In the genomic region with DNA sequence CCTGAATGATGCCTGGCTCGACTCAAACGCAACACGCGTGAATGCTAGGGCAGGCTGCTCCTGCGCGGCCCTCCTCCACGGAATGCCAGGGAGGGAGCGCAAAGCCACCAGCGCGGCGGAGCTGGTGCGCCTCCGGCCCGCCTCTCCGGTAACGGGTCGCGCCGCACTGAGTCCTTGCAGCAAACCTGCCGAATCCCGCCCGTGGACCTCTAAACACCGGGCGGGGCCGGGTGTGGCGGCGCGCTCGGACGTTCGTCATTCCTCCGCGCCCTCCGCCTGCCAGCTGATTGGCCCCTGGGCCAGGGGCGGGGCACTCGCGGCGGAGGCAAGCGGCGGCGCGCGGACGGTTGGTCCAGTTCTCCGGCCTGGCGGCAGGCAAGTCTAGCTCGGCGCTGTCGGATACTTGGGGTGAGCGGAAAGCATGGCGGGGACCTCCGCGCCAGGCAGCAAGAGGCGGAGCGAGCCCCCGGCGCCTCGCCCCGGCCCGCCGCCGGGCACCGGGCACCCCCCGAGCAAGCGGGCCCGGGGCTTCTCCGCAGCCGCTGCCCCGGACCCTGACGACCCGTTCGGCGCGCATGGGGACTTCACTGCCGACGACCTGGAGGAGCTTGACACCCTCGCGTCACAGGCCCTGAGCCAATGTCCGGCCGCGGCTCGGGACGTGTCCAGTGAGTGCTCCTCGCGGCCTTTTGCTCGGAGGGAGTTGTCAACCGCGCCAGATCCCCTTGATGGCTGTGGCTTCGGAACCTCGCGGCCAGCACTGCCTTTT, we compare ENCODE assay signal across 1 cellular context.
TF ChIP-seq lines count a peak whose summit lies in the region.

A gene (plus strand): TSS at position 313 of the 769 bp plus-strand sequence. CDS start 109 bp downstream, at position 422.

TF ChIP-seq in GM23338, 12 proteins besides CTCF, POLR2A, EP300 and RAD21 (continued from another document):
- TF ChIP-seq, protein P1, sequence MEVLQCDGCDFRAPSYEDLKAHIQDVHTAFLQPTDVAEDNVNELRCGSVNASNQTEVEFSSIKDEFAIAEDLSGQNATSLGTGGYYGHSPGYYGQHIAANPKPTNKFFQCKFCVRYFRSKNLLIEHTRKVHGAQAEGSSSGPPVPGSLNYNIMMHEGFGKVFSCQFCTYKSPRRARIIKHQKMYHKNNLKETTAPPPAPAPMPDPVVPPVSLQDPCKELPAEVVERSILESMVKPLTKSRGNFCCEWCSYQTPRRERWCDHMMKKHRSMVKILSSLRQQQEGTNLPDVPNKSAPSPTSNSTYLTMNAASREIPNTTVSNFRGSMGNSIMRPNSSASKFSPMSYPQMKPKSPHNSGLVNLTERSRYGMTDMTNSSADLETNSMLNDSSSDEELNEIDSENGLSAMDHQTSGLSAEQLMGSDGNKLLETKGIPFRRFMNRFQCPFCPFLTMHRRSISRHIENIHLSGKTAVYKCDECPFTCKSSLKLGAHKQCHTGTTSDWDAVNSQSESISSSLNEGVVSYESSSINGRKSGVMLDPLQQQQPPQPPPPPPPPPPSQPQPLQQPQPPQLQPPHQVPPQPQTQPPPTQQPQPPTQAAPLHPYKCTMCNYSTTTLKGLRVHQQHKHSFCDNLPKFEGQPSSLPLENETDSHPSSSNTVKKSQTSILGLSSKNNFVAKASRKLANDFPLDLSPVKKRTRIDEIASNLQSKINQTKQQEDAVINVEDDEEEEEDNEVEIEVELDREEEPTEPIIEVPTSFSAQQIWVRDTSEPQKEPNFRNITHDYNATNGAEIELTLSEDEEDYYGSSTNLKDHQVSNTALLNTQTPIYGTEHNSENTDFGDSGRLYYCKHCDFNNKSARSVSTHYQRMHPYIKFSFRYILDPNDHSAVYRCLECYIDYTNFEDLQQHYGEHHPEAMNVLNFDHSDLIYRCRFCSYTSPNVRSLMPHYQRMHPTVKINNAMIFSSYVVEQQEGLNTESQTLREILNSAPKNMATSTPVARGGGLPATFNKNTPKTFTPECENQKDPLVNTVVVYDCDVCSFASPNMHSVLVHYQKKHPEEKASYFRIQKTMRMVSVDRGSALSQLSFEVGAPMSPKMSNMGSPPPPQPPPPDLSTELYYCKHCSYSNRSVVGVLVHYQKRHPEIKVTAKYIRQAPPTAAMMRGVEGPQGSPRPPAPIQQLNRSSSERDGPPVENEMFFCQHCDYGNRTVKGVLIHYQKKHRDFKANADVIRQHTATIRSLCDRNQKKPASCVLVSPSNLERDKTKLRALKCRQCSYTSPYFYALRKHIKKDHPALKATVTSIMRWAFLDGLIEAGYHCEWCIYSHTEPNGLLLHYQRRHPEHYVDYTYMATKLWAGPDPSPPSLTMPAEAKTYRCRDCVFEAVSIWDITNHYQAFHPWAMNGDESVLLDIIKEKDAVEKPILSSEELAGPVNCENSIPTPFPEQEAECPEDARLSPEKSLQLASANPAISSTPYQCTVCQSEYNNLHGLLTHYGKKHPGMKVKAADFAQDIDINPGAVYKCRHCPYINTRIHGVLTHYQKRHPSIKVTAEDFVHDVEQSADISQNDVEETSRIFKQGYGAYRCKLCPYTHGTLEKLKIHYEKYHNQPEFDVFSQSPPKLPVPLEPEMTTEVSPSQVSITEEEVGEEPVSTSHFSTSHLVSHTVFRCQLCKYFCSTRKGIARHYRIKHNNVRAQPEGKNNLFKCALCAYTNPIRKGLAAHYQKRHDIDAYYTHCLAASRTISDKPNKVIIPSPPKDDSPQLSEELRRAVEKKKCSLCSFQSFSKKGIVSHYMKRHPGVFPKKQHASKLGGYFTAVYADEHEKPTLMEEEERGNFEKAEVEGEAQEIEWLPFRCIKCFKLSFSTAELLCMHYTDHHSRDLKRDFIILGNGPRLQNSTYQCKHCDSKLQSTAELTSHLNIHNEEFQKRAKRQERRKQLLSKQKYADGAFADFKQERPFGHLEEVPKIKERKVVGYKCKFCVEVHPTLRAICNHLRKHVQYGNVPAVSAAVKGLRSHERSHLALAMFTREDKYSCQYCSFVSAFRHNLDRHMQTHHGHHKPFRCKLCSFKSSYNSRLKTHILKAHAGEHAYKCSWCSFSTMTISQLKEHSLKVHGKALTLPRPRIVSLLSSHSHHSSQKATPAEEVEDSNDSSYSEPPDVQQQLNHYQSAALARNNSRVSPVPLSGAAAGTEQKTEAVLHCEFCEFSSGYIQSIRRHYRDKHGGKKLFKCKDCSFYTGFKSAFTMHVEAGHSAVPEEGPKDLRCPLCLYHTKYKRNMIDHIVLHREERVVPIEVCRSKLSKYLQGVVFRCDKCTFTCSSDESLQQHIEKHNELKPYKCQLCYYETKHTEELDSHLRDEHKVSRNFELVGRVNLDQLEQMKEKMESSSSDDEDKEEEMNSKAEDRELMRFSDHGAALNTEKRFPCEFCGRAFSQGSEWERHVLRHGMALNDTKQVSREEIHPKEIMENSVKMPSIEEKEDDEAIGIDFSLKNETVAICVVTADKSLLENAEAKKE (CRISPR knock-in tag; IDR thresholded peaks at IDR 0.05), result no peak
- TF ChIP-seq EZH2phosphoT487 (IDR thresholded peaks at IDR 0.05; ENCODE audit: unreplicated experiment) (no peak), ZNF331 (CRISPR knock-in tag; IDR thresholded peaks at IDR 0.05; ENCODE audit: low read depth) (no peak), ZNF114 (CRISPR knock-in tag; IDR thresholded peaks at IDR 0.05) (no peak), JUNB (IDR thresholded peaks at IDR 0.05; ENCODE audit: unreplicated experiment) (no peak), EZH2 (IDR thresholded peaks at IDR 0.05; ENCODE audit: low read depth, unreplicated experiment) (no peak), CREB1 (CRISPR knock-in tag; IDR thresholded peaks at IDR 0.05; ENCODE audit: low read depth) (peak; percentile 98), STAT1 (IDR thresholded peaks at IDR 0.05; ENCODE audit: unreplicated experiment) (no peak), POLR2AphosphoS5 (IDR thresholded peaks at IDR 0.05; ENCODE audit: low read depth) (peak; percentile 99)
